In genomic region chr2:68284896-68285295, GRCh38 we compare ENCODE assay signal across 2 cellular contexts.
TF ChIP-seq lines count a peak whose summit lies in the region.

No MANE protein-coding gene starts in this region.

TF ChIP-seq in SK-N-SH, 30 proteins besides CTCF, POLR2A, EP300 and RAD21 (continued from another document):
- no peak for TF ChIP-seq RFX5 (IDR thresholded peaks at IDR 0.05; ENCODE audit: low read length)
TF ChIP-seq in SK-N-SH: peak in this region for 0.

TF ChIP-seq in SK-N-SH treated with all-trans-retinoic acid at 6 μM for 48 hours, 23 proteins besides CTCF, POLR2A, EP300 and RAD21 (continued from another document):
- TF ChIP-seq TSHZ2 (CRISPR knock-in tag; IDR thresholded peaks at IDR 0.05) (no peak), CREB5 (CRISPR knock-in tag; IDR thresholded peaks at IDR 0.05; ENCODE audit: low read depth) (no peak), TCF4 (CRISPR knock-in tag; IDR thresholded peaks at IDR 0.05; ENCODE audit: borderline replicate concordance) (no peak), ZNF8 (CRISPR knock-in tag; IDR thresholded peaks at IDR 0.05) (no peak), ARNTL (CRISPR knock-in tag; IDR thresholded peaks at IDR 0.05; ENCODE audit: borderline replicate concordance, low read depth) (no peak), CSDC2 (CRISPR knock-in tag; IDR thresholded peaks at IDR 0.05) (no peak)
- TF ChIP-seq, protein P1, sequence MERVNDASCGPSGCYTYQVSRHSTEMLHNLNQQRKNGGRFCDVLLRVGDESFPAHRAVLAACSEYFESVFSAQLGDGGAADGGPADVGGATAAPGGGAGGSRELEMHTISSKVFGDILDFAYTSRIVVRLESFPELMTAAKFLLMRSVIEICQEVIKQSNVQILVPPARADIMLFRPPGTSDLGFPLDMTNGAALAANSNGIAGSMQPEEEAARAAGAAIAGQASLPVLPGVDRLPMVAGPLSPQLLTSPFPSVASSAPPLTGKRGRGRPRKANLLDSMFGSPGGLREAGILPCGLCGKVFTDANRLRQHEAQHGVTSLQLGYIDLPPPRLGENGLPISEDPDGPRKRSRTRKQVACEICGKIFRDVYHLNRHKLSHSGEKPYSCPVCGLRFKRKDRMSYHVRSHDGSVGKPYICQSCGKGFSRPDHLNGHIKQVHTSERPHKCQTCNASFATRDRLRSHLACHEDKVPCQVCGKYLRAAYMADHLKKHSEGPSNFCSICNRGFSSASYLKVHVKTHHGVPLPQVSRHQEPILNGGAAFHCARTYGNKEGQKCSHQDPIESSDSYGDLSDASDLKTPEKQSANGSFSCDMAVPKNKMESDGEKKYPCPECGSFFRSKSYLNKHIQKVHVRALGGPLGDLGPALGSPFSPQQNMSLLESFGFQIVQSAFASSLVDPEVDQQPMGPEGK (CRISPR knock-in tag; IDR thresholded peaks at IDR 0.05; ENCODE audit: borderline replicate concordance) = no peak
